In genomic region chr21:25462517-25462971, GRCh38 we compare ENCODE assay signal across 12 cellular contexts.
DNase-seq lines count a peak whose midpoint lies in the region; ATAC-seq and TF ChIP-seq lines count a peak whose summit lies in the region.
"Had no signal": no experiment of that assay in that cellular context is flagged by ENCODE, and none has a peak within 500 bp of the region (broad histone marks: within the 10 kb centered on the region; RNA-seq: fewer than 3 reads in every experiment).

No MANE protein-coding gene starts in this region.

- H3K27ac ChIP-seq in sigmoid colon, result no peak overlapping the region
- H3K27ac ChIP-seq: BLaER1 had no signal

- H3K4me3 ChIP-seq in sigmoid colon, result no peak overlapping the region
- H3K4me3 ChIP-seq: BLaER1 had no signal

- intact Hi-C loops in sigmoid colon (cut with DNase I), result no loop called here

- WGBS in sigmoid colon, 2 donors, result 60 to 72% methylated on average over 5 of the region's 5 CpGs

- ATAC-seq in GM18909 (IDR thresholded peaks at IDR 0.05; ENCODE audit: poor library complexity, unreplicated experiment) (peak; percentile 61), HG02588 (IDR thresholded peaks at IDR 0.05; ENCODE audit: unreplicated experiment) (peak; percentile 57), HG03457 (IDR thresholded peaks at IDR 0.05; ENCODE audit: unreplicated experiment) (peak; percentile 43)

- H3K36me3 ChIP-seq in sigmoid colon, result no peaks in the 10 kb centered on the region
- H3K36me3 ChIP-seq: BLaER1 had no signal

- TF ChIP-seq CTCF in GM10248 (IDR thresholded peaks at IDR 0.05; ENCODE audit: control extremely low read depth, extremely low read depth, low read depth, missing control alignments), result no peak
- TF ChIP-seq CTCF in sigmoid colon (IDR thresholded peaks at IDR 0.05), result no peak

- POLR2A ChIA-PET in GM10248 (lab: Yijun Ruan, JAX), result no interaction called here

- no peak for TF ChIP-seq POLR2A in sigmoid colon (IDR thresholded peaks at IDR 0.05)

- no peaks in the 10 kb centered on the region for H3K9me3 ChIP-seq in sigmoid colon
- H3K9me3 ChIP-seq: BLaER1 had no signal

- H3K27me3 ChIP-seq in sigmoid colon, result no peaks in the 10 kb centered on the region
- H3K27me3 ChIP-seq: BLaER1 had no signal

- no peaks in the 10 kb centered on the region for H3K4me1 ChIP-seq in sigmoid colon

- no peak for TF ChIP-seq EP300 in sigmoid colon (IDR thresholded peaks at IDR 0.05)

- CTCF ChIA-PET in GM10248 (lab: Yijun Ruan, JAX), result interaction anchor here (1.3 to 1.6 kb wide), 4 partner anchors 9 to 107 kb away, joined by 3 to 5 read pairs (median 4); no protein-coding TSS in a partner anchor

- peak; percentile 33 for DNase-seq in GM10248 (ENCODE audit: extremely low spot score)
- DNase-seq in NCI-H226, result no peak
- DNase-seq in sigmoid colon, result no peak
- no peak for DNase-seq in NCI-H748 (lab: John Stamatoyannopoulos, UW; ENCODE audit: unreplicated experiment)
- DNase-seq in foreskin melanocyte, result no peak
- DNase-seq: cortex of kidney, KBM-7, NCI-H524 treated with DMSO at 0.1 percent for 48 hours had no signal
